Comparison of ENCODE assay signal across 17 cellular contexts in genomic region chr6:113862112-113862511, GRCh38. TPM values are rescaled to one million over a fixed set of nuclear protein-coding genes. Genes with fewer than 3 reads are reported as not detected.
A peak's percentile ranks its signal among the peaks of the same experiment; 100 is the strongest.
DNase-seq lines count a peak whose midpoint lies in the region; ATAC-seq, FAIRE-seq and TF ChIP-seq lines count a peak whose summit lies in the region.
"Had no signal": no experiment of that assay in that cellular context is flagged by ENCODE, and none has a peak within 500 bp of the region (broad histone marks: within the 10 kb centered on the region; RNA-seq: fewer than 3 reads in every experiment).

No MANE protein-coding gene starts in this region.

- H3K27ac ChIP-seq in cardiac muscle cell = no peak overlapping the region
- H3K27ac ChIP-seq in GM12878 (ENCODE audit: control insufficient read depth, insufficient read depth) = no peak overlapping the region
- H3K27ac ChIP-seq in SJCRH30 = no peak overlapping the region
- H3K27ac ChIP-seq: SJSA1 had no signal

- TF ChIP-seq CTCF in cardiac muscle cell (IDR thresholded peaks at IDR 0.05; ENCODE audit: low read depth, low read length) (no peak), GM12878 (IDR thresholded peaks at IDR 0.05 in 2 of 3, conservative IDR thresholded peaks at IDR 0.05 in 1 of 3; ENCODE audit: control insufficient read depth in 2 of 3, extremely low read depth in 1 of 3, insufficient read depth in 1 of 3, low read depth in 3 of 3, low read length in 3 of 3) (no peak), type B pancreatic cell (conservative IDR thresholded peaks at IDR 0.05) (no peak)

- no peak for TF ChIP-seq POLR2A in GM12878 (IDR thresholded peaks at IDR 0.05; ENCODE audit: low read depth, low read length)

- no peaks in the 10 kb centered on the region for H3K9me3 Mint-ChIP-seq in type B pancreatic cell
- H3K9me3 Mint-ChIP-seq: activated naive CD8-positive, alpha-beta T cell treated with anti-CD3 and anti-CD28 coated beads, Interleukin-2, amount 10 ng/mL, durations not matched to agents 7 days and 5 days had no signal

- RAD21 ChIA-PET in GM12878 (lab: Charles Lee; ENCODE audit: unreplicated experiment) = interaction anchor here (0.9 to 4.9 kb wide), 3 partner anchors 13 to 555 kb away, joined by 3 to 142 read pairs (median 10); no protein-coding TSS in a partner anchor

- TF ChIP-seq EP300 in GM12878 (IDR thresholded peaks at IDR 0.05; ENCODE audit: borderline replicate concordance in 1 of 2, control insufficient read depth in 1 of 2, low read depth in 2 of 2, low read length in 2 of 2) = no peak

- intact Hi-C loops in Right ventricle myocardium superior (cut with DNase I) (no loop called here), GM12878 (cut with micrococcal nuclease; ENCODE audit: unreplicated experiment) (no loop called here), head of caudate nucleus (cut with DNase I) (no loop called here)

- peak overlapping the region; percentile 30; the same call in 1 of the 2 replicates for H3K4me2 ChIP-seq in GM12878 (ENCODE audit: control insufficient read depth, insufficient read depth)

- H3K9ac ChIP-seq in GM12878 (ENCODE audit: control insufficient read depth, insufficient read depth, low read length) = no peak overlapping the region

- FAIRE-seq in GM12878 (lab: Jason Lieb, UNC) (no peak), frontal cortex (lab: Jason Lieb, UNC) (peak; percentile 19)

- no peaks in the 10 kb centered on the region for H3K27me3 Mint-ChIP-seq in type B pancreatic cell

- H3K4me3 ChIP-seq in cardiac muscle cell (peak overlapping the region; percentile 14), GM12878 (peak overlapping the region; percentile 19; the same call in 1 of the 2 replicates), SJCRH30 (no peak overlapping the region)
- H3K4me3 ChIP-seq: SJSA1 had no signal

- ATAC-seq in Right ventricle myocardium superior (ENCODE audit: poor library complexity) (no peak), GM12878 (no peak)
- ATAC-seq: stimulated activated effector memory CD8-positive, alpha-beta T cell treated with anti-CD3 and anti-CD28 coated beads, Interleukin-12 subunit alpha, Interleukin-12 subunit beta, amount 100 ng/mL, for 72 hours had no signal

- H4K20me1 ChIP-seq in GM12878 (ENCODE audit: control insufficient read depth, insufficient read depth) = no peaks in the 10 kb centered on the region; the same call in 1 of the 2 replicates

- CTCF ChIA-PET in GM12878 (lab: Yijun Ruan, JAX) = interaction anchor here (0.9 to 1.2 kb wide), 2 partner anchors 216 to 236 kb away, joined by 3 read pairs; no protein-coding TSS in a partner anchor

- peak overlapping the region; percentile 90 for H3K4me3 Mint-ChIP-seq in type B pancreatic cell
- H3K4me3 Mint-ChIP-seq: activated naive CD8-positive, alpha-beta T cell treated with anti-CD3 and anti-CD28 coated beads, Interleukin-2, amount 10 ng/mL, durations not matched to agents 7 days and 5 days; stimulated activated effector memory CD8-positive, alpha-beta T cell treated with anti-CD3 and anti-CD28 coated beads, Interleukin-12 subunit alpha, Interleukin-12 subunit beta, amount 100 ng/mL, for 72 hours had no signal

- H3K4me1 ChIP-seq in cardiac muscle cell (ENCODE audit: low read depth) (peaks cover 6% of the 10 kb centered on the region), GM12878 (ENCODE audit: control insufficient read depth, insufficient read depth, low read length) (no peaks in the 10 kb centered on the region), SJCRH30 (no peaks in the 10 kb centered on the region; the same call in 1 of the 2 replicates)
- H3K4me1 ChIP-seq: SJSA1 had no signal

- in situ Hi-C loops in GM12878 (cut with MboI) = no loop called here

- H3K9me3 ChIP-seq in cardiac muscle cell (ENCODE audit: low read depth) (no peaks in the 10 kb centered on the region), GM12878 (replicated peaks; ENCODE audit: control insufficient read depth, insufficient read depth, low read length) (no peaks in the 10 kb centered on the region), SJCRH30 (replicated peaks) (no peaks in the 10 kb centered on the region)
- H3K9me3 ChIP-seq: SJSA1 had no signal

- no TSS peak for BruUV-seq in GM12878 (replicated peaks; lab: Mats Ljungman, UMichigan)

- H3K4me1 Mint-ChIP-seq in type B pancreatic cell (ENCODE audit: unreplicated experiment) = peaks cover 8% of the 10 kb centered on the region

- peak overlapping the region; percentile 32 for H3K27ac Mint-ChIP-seq in type B pancreatic cell
- H3K27ac Mint-ChIP-seq: activated naive CD8-positive, alpha-beta T cell treated with anti-CD3 and anti-CD28 coated beads, Interleukin-2, amount 10 ng/mL, durations not matched to agents 7 days and 5 days; stimulated activated effector memory CD8-positive, alpha-beta T cell treated with anti-CD3 and anti-CD28 coated beads, Interleukin-12 subunit alpha, Interleukin-12 subunit beta, amount 100 ng/mL, for 72 hours had no signal

- H3K36me3 ChIP-seq in cardiac muscle cell = peaks cover 21% of the 10 kb centered on the region
- H3K36me3 ChIP-seq in GM12878 (ENCODE audit: control insufficient read depth in 2 of 2, insufficient read depth in 2 of 2, low read length in 1 of 2) = peaks cover 0 to 3% of the 10 kb centered on the region in 2 experiments; a peak in 2 of 4 replicates
- H3K36me3 ChIP-seq in SJCRH30 = peaks cover 22% of the 10 kb centered on the region

- TF ChIP-seq RAD21 in GM12878 (IDR thresholded peaks at IDR 0.05; ENCODE audit: insufficient read depth, low read depth, low read length) = no peak

- SMC1A ChIA-PET in GM12878 (lab: Charles Lee; ENCODE audit: uncharacterized antibody, unreplicated experiment) = interaction anchor here (0.6 to 1.7 kb wide), 2 partner anchors 8 to 676 kb away, joined by 3 to 8 read pairs; no protein-coding TSS in a partner anchor

- no peak for DNase-seq in cardiac muscle cell (ENCODE audit: low read depth in 1 of 2, low spot score in 1 of 2)
- DNase-seq in Right ventricle myocardium superior = no peak
- DNase-seq in GM12878 (ENCODE audit: low read depth, low spot score) = no peak
- DNase-seq in frontal cortex (ENCODE audit: low spot score in 2 of 2) = no peak
- no peak for DNase-seq in type B pancreatic cell (ENCODE audit: extremely low spot score, unreplicated experiment)
- DNase-seq in central memory CD4-positive, alpha-beta T cell = no peak
- no peak for DNase-seq in head of caudate nucleus
- no peak for DNase-seq in SJCRH30
- DNase-seq: activated naive CD8-positive, alpha-beta T cell treated with anti-CD3 and anti-CD28 coated beads, Interleukin-2, amount 10 ng/mL, durations not matched to agents 7 days and 5 days; EL; HCEC 1CT; NCI-H1048; NCI-H526; occipital lobe; stimulated activated CD4-positive, alpha-beta T cell treated with anti-CD3 and anti-CD28 coated beads, Interleukin-2, amount 100 ng/mL, for 24 hours had no signal

- POLR2A ChIA-PET in GM12878 (lab: Charles Lee) = interaction anchor here (4.5 kb wide), 1 partner anchor 232 kb away, joined by 50 read pairs; no protein-coding TSS in a partner anchor

- no peak overlapping the region for H2AFZ ChIP-seq in GM12878 (ENCODE audit: control insufficient read depth, low read depth, low read length)

- H3K27me3 ChIP-seq in cardiac muscle cell (no peaks in the 10 kb centered on the region), GM12878 (replicated peaks in 1 of 2; ENCODE audit: control insufficient read depth in 2 of 2, insufficient read depth in 2 of 2, low read length in 1 of 2) (no peaks in the 10 kb centered on the region), SJCRH30 (no peaks in the 10 kb centered on the region)
- H3K27me3 ChIP-seq: SJSA1 had no signal

- peaks cover 22% of the 10 kb centered on the region for H3K36me3 Mint-ChIP-seq in type B pancreatic cell
- H3K36me3 Mint-ChIP-seq: activated naive CD8-positive, alpha-beta T cell treated with anti-CD3 and anti-CD28 coated beads, Interleukin-2, amount 10 ng/mL, durations not matched to agents 7 days and 5 days had no signal

- peaks cover 56% of the 10 kb centered on the region for H3K79me2 ChIP-seq in GM12878 (ENCODE audit: control insufficient read depth, insufficient read depth, low read length)

TF ChIP-seq in GM12878, 131 proteins besides CTCF, POLR2A, EP300 and RAD21:
- TF ChIP-seq ATF2 (IDR thresholded peaks at IDR 0.05; ENCODE audit: low read length) = 0 out of 2 replicates have a peak, but pooled peaks have one; percentile 4
- no peak for TF ChIP-seq BCL11A (IDR thresholded peaks at IDR 0.05; ENCODE audit: low read depth, low read length)

RNA-seq across cellular contexts. Expression of gene MARCKS, which starts 5.0 kb away (rescaled TPM):
- total RNA-seq in cardiac muscle cell (224 and 275 TPM in 2 replicates), Right ventricle myocardium superior (23.0 TPM), GM12878 (2014; rRNA removed) (117 and 126 TPM in 2 replicates), GM12878 (2014; rRNA removed; fragmentation: Illumina TruSeq; extraction: Trizol) (66.9 and 69.3 TPM in 2 replicates), GM12878 (2021) (164 and 172 TPM in 2 replicates), frontal cortex (498 TPM), type B pancreatic cell (ENCODE audit: low replicate concordance) (105 and 236 TPM in 2 replicates)
- polyA plus RNA-seq in cardiac muscle cell (193 and 195 TPM in 2 replicates), GM12878 (2011; rRNA removed) (133 and 179 TPM in 2 replicates), GM12878 (2014; fragmentation: Illumina TruSeq; extraction: Trizol) (57.9 and 75.6 TPM in 2 replicates), GM12878 (2014; fragmentation: Nextera tagmentation; extraction: Ambion mirVana) (100 to 1,000 TPM in 1 of 2 experiments, 10 to 100 TPM in 1; 80.6 to 134 TPM), GM12878 (2014; rRNA removed) (68.4 and 78.4 TPM in 2 replicates), GM12878 (2016; fragmentation: Nextera tagmentation; extraction: Ambion mirVana) (10 to 100 TPM; 29.0 to 42.6 TPM)
- 82.3 and 93.5 TPM in 2 replicates for total RNA-seq in GM12878 (2013; cell fraction: nucleolus; rRNA removed)
- 21.0 TPM for polyA plus RNA-seq in GM12878 (2011; ENCODE audit: low read depth)
- 34.8 and 36.8 TPM in 2 replicates for polyA plus RNA-seq in GM12878 (2011; cell fraction: cytosol; rRNA removed)
- 35.8 and 51.3 TPM in 2 replicates for polyA plus RNA-seq in GM12878 (2011; cell fraction: nucleus; rRNA removed)
- polyA plus RNA-seq in GM12878 (2012) = 63.3 and 74.6 TPM in 2 replicates
- polyA minus RNA-seq in GM12878 (2011; rRNA and poly(A)+ RNA removed) = 36.7 and 43.4 TPM in 2 replicates
- polyA minus RNA-seq in GM12878 (2011; cell fraction: cytosol; rRNA and poly(A)+ RNA removed) = 43.2 and 45.2 TPM in 2 replicates
- polyA minus RNA-seq in GM12878 (2011; cell fraction: nucleus; rRNA and poly(A)+ RNA removed) = 28.7 and 43.7 TPM in 2 replicates
- total RNA-seq in SJCRH30 (2014; rRNA removed; shearing (Covaris generic)) = 152 and 167 TPM in 2 replicates
